In the genomic region with DNA sequence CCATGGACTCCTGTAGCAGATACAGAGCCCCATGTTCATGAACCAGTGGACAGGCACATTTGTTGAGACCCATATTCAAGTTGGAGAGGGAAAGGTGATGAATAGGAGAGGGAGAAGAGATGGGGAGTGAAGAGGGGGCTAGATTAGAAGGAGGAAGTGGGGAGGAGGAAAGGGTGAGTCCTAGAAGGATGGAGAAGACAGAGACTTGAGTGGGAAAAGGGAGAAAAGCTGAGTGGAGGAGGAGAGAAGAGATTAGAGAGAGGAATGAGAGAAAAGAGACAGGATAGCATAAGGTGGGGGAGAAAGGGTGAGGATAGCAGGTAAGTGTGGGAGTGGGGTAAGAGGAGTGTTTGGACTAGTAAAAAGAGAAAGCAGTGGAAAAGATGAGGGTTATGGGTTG, we compare ENCODE assay signal across 2 cellular contexts.
TF ChIP-seq lines count a peak whose summit lies in the region.

No MANE protein-coding gene starts in this region.

TF ChIP-seq in HEK293, 187 proteins besides CTCF, POLR2A, EP300 and RAD21:
- TF ChIP-seq PRDM1 (tag by site-specific recombination; IDR thresholded peaks at IDR 0.05) (peak; percentile 78), SALL2 (tag by site-specific recombination; IDR thresholded peaks at IDR 0.05; ENCODE audit: borderline replicate concordance) (peak; percentile 23; the same call in 1 of the 2 replicates), ZNF366 (tag by site-specific recombination; conservative IDR thresholded peaks at IDR 0.05) (peak; percentile 63; the same call in 1 of the 2 replicates), EGR2 (tag by site-specific recombination; IDR thresholded peaks at IDR 0.05; ENCODE audit: low read depth) (peak; percentile 28; the same call in 1 of the 2 replicates), RBAK (tag by site-specific recombination; IDR thresholded peaks at IDR 0.05) (no peak), ZNF223 (tag by site-specific recombination; IDR thresholded peaks at IDR 0.05) (0 out of 2 replicates have a peak, but pooled peaks have one; percentile 23), KLF1 (tag by site-specific recombination; IDR thresholded peaks at IDR 0.05) (no peak), ZNF777 (tag by site-specific recombination; IDR thresholded peaks at IDR 0.05; ENCODE audit: borderline replicate concordance) (no peak)
- TF ChIP-seq, protein P1, sequence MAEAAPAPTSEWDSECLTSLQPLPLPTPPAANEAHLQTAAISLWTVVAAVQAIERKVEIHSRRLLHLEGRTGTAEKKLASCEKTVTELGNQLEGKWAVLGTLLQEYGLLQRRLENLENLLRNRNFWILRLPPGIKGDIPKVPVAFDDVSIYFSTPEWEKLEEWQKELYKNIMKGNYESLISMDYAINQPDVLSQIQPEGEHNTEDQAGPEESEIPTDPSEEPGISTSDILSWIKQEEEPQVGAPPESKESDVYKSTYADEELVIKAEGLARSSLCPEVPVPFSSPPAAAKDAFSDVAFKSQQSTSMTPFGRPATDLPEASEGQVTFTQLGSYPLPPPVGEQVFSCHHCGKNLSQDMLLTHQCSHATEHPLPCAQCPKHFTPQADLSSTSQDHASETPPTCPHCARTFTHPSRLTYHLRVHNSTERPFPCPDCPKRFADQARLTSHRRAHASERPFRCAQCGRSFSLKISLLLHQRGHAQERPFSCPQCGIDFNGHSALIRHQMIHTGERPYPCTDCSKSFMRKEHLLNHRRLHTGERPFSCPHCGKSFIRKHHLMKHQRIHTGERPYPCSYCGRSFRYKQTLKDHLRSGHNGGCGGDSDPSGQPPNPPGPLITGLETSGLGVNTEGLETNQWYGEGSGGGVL (tag by site-specific recombination; IDR thresholded peaks at IDR 0.05) = 0 out of 2 replicates have a peak, but pooled peaks have one; percentile 27

TF ChIP-seq in K562, 482 proteins besides CTCF, POLR2A, EP300 and RAD21:
- no peak for TF ChIP-seq TARDBP (IDR thresholded peaks at IDR 0.05)
- TF ChIP-seq, protein P2, sequence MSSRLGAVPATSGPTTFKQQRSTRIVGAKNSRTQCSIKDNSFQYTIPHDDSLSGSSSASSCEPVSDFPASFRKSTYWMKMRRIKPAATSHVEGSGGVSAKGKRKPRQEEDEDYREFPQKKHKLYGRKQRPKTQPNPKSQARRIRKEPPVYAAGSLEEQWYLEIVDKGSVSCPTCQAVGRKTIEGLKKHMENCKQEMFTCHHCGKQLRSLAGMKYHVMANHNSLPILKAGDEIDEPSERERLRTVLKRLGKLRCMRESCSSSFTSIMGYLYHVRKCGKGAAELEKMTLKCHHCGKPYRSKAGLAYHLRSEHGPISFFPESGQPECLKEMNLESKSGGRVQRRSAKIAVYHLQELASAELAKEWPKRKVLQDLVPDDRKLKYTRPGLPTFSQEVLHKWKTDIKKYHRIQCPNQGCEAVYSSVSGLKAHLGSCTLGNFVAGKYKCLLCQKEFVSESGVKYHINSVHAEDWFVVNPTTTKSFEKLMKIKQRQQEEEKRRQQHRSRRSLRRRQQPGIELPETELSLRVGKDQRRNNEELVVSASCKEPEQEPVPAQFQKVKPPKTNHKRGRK (tag; IDR thresholded peaks at IDR 0.05) = peak; percentile 97
- 0 out of 2 replicates have a peak, but pooled peaks have one; percentile 16 for TF ChIP-seq EHMT2 (IDR thresholded peaks at IDR 0.05)
- TF ChIP-seq, protein P3, sequence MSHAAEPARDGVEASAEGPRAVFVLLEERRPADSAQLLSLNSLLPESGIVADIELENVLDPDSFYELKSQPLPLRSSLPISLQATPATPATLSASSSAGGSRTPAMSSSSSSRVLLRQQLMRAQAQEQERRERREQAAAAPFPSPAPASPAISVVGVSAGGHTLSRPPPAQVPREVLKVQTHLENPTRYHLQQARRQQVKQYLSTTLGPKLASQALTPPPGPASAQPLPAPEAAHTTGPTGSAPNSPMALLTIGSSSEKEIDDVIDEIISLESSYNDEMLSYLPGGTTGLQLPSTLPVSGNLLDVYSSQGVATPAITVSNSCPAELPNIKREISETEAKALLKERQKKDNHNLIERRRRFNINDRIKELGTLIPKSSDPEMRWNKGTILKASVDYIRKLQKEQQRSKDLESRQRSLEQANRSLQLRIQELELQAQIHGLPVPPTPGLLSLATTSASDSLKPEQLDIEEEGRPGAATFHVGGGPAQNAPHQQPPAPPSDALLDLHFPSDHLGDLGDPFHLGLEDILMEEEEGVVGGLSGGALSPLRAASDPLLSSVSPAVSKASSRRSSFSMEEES (CRISPR knock-in tag; IDR thresholded peaks at IDR 0.05) = no peak
- TF ChIP-seq KHSRP (IDR thresholded peaks at IDR 0.05) = no peak
- no peak for TF ChIP-seq ZBTB17 (CRISPR knock-in tag; IDR thresholded peaks at IDR 0.05)
- TF ChIP-seq PCBP2 (IDR thresholded peaks at IDR 0.05; ENCODE audit: low read depth, low read length, poor library complexity, severe bottlenecking) = no peak
- TF ChIP-seq, protein P4, sequence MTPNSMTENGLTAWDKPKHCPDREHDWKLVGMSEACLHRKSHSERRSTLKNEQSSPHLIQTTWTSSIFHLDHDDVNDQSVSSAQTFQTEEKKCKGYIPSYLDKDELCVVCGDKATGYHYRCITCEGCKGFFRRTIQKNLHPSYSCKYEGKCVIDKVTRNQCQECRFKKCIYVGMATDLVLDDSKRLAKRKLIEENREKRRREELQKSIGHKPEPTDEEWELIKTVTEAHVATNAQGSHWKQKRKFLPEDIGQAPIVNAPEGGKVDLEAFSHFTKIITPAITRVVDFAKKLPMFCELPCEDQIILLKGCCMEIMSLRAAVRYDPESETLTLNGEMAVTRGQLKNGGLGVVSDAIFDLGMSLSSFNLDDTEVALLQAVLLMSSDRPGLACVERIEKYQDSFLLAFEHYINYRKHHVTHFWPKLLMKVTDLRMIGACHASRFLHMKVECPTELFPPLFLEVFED (CRISPR knock-in tag; conservative IDR thresholded peaks at IDR 0.05) = 0 out of 2 replicates have a peak, but pooled peaks have one; percentile 48
- TF ChIP-seq MEF2A (IDR thresholded peaks at IDR 0.05; ENCODE audit: control insufficient read depth, low read depth, low read length) = no peak
- TF ChIP-seq, protein P5, sequence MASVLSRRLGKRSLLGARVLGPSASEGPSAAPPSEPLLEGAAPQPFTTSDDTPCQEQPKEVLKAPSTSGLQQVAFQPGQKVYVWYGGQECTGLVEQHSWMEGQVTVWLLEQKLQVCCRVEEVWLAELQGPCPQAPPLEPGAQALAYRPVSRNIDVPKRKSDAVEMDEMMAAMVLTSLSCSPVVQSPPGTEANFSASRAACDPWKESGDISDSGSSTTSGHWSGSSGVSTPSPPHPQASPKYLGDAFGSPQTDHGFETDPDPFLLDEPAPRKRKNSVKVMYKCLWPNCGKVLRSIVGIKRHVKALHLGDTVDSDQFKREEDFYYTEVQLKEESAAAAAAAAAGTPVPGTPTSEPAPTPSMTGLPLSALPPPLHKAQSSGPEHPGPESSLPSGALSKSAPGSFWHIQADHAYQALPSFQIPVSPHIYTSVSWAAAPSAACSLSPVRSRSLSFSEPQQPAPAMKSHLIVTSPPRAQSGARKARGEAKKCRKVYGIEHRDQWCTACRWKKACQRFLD (CRISPR knock-in tag; IDR thresholded peaks at IDR 0.05) = no peak
- no peak for TF ChIP-seq BCOR (IDR thresholded peaks at IDR 0.05)
- TF ChIP-seq, protein P6, sequence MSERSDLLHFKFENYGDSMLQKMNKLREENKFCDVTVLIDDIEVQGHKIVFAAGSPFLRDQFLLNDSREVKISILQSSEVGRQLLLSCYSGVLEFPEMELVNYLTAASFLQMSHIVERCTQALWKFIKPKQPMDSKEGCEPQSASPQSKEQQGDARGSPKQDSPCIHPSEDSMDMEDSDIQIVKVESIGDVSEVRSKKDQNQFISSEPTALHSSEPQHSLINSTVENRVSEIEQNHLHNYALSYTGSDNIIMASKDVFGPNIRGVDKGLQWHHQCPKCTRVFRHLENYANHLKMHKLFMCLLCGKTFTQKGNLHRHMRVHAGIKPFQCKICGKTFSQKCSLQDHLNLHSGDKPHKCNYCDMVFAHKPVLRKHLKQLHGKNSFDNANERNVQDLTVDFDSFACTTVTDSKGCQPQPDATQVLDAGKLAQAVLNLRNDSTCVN (CRISPR knock-in tag; IDR thresholded peaks at IDR 0.05) = peak; percentile 68; the same call in 1 of the 2 replicates
- TF ChIP-seq, protein P7, sequence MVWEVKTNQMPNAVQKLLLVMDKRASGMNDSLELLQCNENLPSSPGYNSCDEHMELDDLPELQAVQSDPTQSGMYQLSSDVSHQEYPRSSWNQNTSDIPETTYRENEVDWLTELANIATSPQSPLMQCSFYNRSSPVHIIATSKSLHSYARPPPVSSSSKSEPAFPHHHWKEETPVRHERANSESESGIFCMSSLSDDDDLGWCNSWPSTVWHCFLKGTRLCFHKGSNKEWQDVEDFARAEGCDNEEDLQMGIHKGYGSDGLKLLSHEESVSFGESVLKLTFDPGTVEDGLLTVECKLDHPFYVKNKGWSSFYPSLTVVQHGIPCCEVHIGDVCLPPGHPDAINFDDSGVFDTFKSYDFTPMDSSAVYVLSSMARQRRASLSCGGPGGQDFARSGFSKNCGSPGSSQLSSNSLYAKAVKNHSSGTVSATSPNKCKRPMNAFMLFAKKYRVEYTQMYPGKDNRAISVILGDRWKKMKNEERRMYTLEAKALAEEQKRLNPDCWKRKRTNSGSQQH (CRISPR knock-in tag; IDR thresholded peaks at IDR 0.05) = peak; percentile 61; the same call in 1 of the 2 replicates
- TF ChIP-seq ZNF766 (CRISPR knock-in tag; conservative IDR thresholded peaks at IDR 0.05) = no peak
- TF ChIP-seq KLF10 (CRISPR knock-in tag; IDR thresholded peaks at IDR 0.05) = no peak
- no peak for TF ChIP-seq RHOXF2B (CRISPR knock-in tag; conservative IDR thresholded peaks at IDR 0.05)
